In the genomic region with DNA sequence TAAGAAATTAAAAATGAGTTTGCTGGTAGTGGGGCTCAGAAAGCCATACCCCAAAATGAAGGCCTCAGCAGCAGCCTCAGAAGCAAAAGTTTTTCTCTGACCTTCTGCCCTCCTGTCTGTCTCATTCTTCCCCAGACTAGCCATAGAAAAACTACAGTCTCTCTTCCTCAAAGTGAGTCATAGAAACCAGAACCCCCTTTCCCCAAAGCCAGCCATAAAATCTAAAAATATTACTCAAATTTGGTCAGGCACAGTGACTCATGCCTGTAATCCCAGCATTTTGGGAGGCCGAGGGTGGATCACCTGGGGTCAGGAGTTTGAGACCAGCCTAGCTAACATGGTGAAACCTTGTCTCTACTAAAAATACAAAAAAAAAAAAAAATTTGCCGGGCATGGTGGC, we compare ENCODE assay signal across 2 cellular contexts.
TF ChIP-seq lines count a peak whose summit lies in the region.

No MANE protein-coding gene starts in this region.

TF ChIP-seq in HCT116, 20 proteins besides CTCF, POLR2A, EP300 and RAD21:
- TF ChIP-seq CBX3 (IDR thresholded peaks at IDR 0.05; ENCODE audit: low read depth) (0 out of 2 replicates have a peak, but pooled peaks have one; percentile 63), FOSL1 (IDR thresholded peaks at IDR 0.05; ENCODE audit: low read depth) (peak; percentile 87), YY1 (IDR thresholded peaks at IDR 0.05; ENCODE audit: extremely low read depth, insufficient replicate concordance, low read depth, low read length) (peak; percentile 12), CEBPB (IDR thresholded peaks at IDR 0.05; ENCODE audit: low read depth) (peak; percentile 54; the same call in 1 of the 2 replicates), SP1 (IDR thresholded peaks at IDR 0.05; ENCODE audit: low read depth) (peak; percentile 70), SRF (IDR thresholded peaks at IDR 0.05; ENCODE audit: low read depth) (peak; percentile 60), JUND (IDR thresholded peaks at IDR 0.05) (peak; percentile 81)

TF ChIP-seq in endothelial cell of umbilical vein, 7 proteins besides CTCF, POLR2A, EP300 and RAD21:
- TF ChIP-seq JUN (IDR thresholded peaks at IDR 0.05; ENCODE audit: borderline replicate concordance, insufficient read depth, insufficient read length, low read depth) (peak; percentile 12), FOS (IDR thresholded peaks at IDR 0.05; ENCODE audit: borderline replicate concordance, insufficient read depth, low read length) (peak; percentile 60)
